Comparison of ENCODE assay signal across 9 cellular contexts in genomic region chr12:52005903-52006703, GRCh38. TPM values are rescaled to one million over a fixed set of nuclear protein-coding genes. Genes with fewer than 3 reads are reported as not detected.
A peak's percentile ranks its signal among the peaks of the same experiment; 100 is the strongest.
DNase-seq lines count a peak whose midpoint lies in the region; ATAC-seq and TF ChIP-seq lines count a peak whose summit lies in the region.
"Had no signal": no experiment of that assay in that cellular context is flagged by ENCODE, and none has a peak within 500 bp of the region (broad histone marks: within the 10 kb centered on the region; RNA-seq: fewer than 3 reads in every experiment).

No MANE protein-coding gene starts in this region.

- H2AFZ ChIP-seq in mammary epithelial cell (ENCODE audit: low read depth, low read length) = no peak overlapping the region

- H3K4me3 ChIP-seq in GM06990 (replicated peaks; ENCODE audit: low read depth, low read length) = no peak overlapping the region
- no peak overlapping the region for H3K4me3 ChIP-seq in mammary epithelial cell (replicated peaks in 1 of 3; ENCODE audit: insufficient read depth in 1 of 3, low read depth in 2 of 3, low read length in 3 of 3)
- peak overlapping the region; percentile 17 for H3K4me3 ChIP-seq in lung
- peak overlapping the region; percentile 14 to 82 (median 62) for H3K4me3 ChIP-seq in upper lobe of left lung

- peak overlapping the region; percentile 45 for H3K4me2 ChIP-seq in mammary epithelial cell (ENCODE audit: insufficient read depth, low read depth, low read length)

- H3K4me1 ChIP-seq in mammary epithelial cell (ENCODE audit: insufficient read depth, low read length) = peaks cover 6% of the 10 kb centered on the region
- H3K4me1 ChIP-seq in lung (ENCODE audit: control insufficient read depth in 2 of 2, insufficient read depth in 2 of 2, low read length in 2 of 2) = peaks cover 0 to 4% of the 10 kb centered on the region in 2 donors
- peaks cover 32 to 54% (median 48%) of the 10 kb centered on the region in 4 donors for H3K4me1 ChIP-seq in upper lobe of left lung

- CTCF ChIA-PET in mammary epithelial cell (lab: Charles Lee; ENCODE audit: low non-redundant PET) = no interaction called here

- TF ChIP-seq EP300 in upper lobe of left lung (IDR thresholded peaks at IDR 0.05) = peak in 2 of 4 donors; percentile 84 to 86

- dilution Hi-C loops in mammary epithelial cell (cut with HindIII; ENCODE audit: low sequenced_read_pairs) = no loop called here

- TF ChIP-seq CTCF in GM06990 (IDR thresholded peaks at IDR 0.05; ENCODE audit: insufficient read depth, low read length, poor library complexity, severe bottlenecking) (no peak), mammary epithelial cell (conservative IDR thresholded peaks at IDR 0.05 in 1 of 2, IDR thresholded peaks at IDR 0.05 in 1 of 2; ENCODE audit: extremely low read depth in 1 of 2, insufficient read depth in 1 of 2, low read depth in 1 of 2, low read length in 2 of 2) (no peak), lung (IDR thresholded peaks at IDR 0.05; ENCODE audit: control extremely low read depth, extremely low read depth) (no peak), upper lobe of left lung (IDR thresholded peaks at IDR 0.05) (no peak)

- no peaks in the 10 kb centered on the region for H4K20me1 ChIP-seq in mammary epithelial cell (ENCODE audit: insufficient read depth, low read length)

- peak in 1 of 4 donors; percentile 52 for TF ChIP-seq POLR2A in upper lobe of left lung (IDR thresholded peaks at IDR 0.05)

- in situ Hi-C loops in mammary epithelial cell (cut with MboI; ENCODE audit: low sequenced_read_pairs in 2 of 2) = no loop called here

- intact Hi-C loops in mammary epithelial cell (cut with micrococcal nuclease) = no loop called here

- H3K27me3 ChIP-seq in GM06990 (replicated peaks; ENCODE audit: control insufficient read depth, insufficient read depth, low read length) = peaks cover 8% of the 10 kb centered on the region
- H3K27me3 ChIP-seq in mammary epithelial cell (ENCODE audit: insufficient read depth, low read length) = peaks cover 19% of the 10 kb centered on the region
- no peaks in the 10 kb centered on the region for H3K27me3 ChIP-seq in lung (ENCODE audit: control insufficient read depth, insufficient read depth)
- peaks cover 0 to 17% (median 8%) of the 10 kb centered on the region in 4 donors for H3K27me3 ChIP-seq in upper lobe of left lung

- H3K9me3 ChIP-seq in mammary epithelial cell (replicated peaks; ENCODE audit: insufficient read depth, low read length) (no peaks in the 10 kb centered on the region), lung (ENCODE audit: control insufficient read depth in 2 of 2, insufficient read depth in 1 of 2, low read length in 1 of 2) (no peaks in the 10 kb centered on the region), upper lobe of left lung (no peaks in the 10 kb centered on the region)

- H3K36me3 ChIP-seq in GM06990 (ENCODE audit: control insufficient read depth, insufficient read depth, low read length) = no peaks in the 10 kb centered on the region
- no peaks in the 10 kb centered on the region for H3K36me3 ChIP-seq in mammary epithelial cell (ENCODE audit: insufficient read depth, low read length)
- peaks cover 0 to 4% of the 10 kb centered on the region in 2 donors for H3K36me3 ChIP-seq in lung (ENCODE audit: control insufficient read depth in 2 of 2, insufficient read depth in 2 of 2, low read length in 2 of 2)
- peaks cover 0 to 24% (median 6%) of the 10 kb centered on the region in 4 donors for H3K36me3 ChIP-seq in upper lobe of left lung

- BruUV-seq in mammary epithelial cell (replicated peaks; lab: Mats Ljungman, UMichigan) = no TSS peak

- DNase-seq in GM06990 (ENCODE audit: extremely low read depth, insufficient read length) (peak; percentile 59), NCI-H2227 (lab: John Stamatoyannopoulos, UW; ENCODE audit: unreplicated experiment) (peak; percentile 52), mammary epithelial cell (no peak), lung (ENCODE audit: low spot score) (peak; percentile 65), upper lobe of left lung (peak in 1 of 2 donors; percentile 87)
- DNase-seq in stimulated activated CD4-positive, alpha-beta T cell treated with anti-CD3 and anti-CD28 coated beads, Interleukin-4, amount 100 ng/mL, for 1 hour = no peak

- H3K9ac ChIP-seq in mammary epithelial cell (ENCODE audit: insufficient read depth, low read length) = no peak overlapping the region

- H3K27ac ChIP-seq in mammary epithelial cell (ENCODE audit: insufficient read depth, low read depth, low read length) (no peak overlapping the region), lung (ENCODE audit: low read depth in 1 of 2, low read length in 1 of 2) (peak overlapping the region in 1 of 2 donors; percentile 55), upper lobe of left lung (peak overlapping the region; percentile 41 to 96 (median 94))

- no peaks in the 10 kb centered on the region for H3K79me2 ChIP-seq in mammary epithelial cell (ENCODE audit: insufficient read depth, low read length)

- WGBS in mammary epithelial cell (ENCODE audit: low coverage, missing lambda C conversion rate) = 71% methylated on average over 21 of the region's 28 CpGs
- 18 to 20% methylated on average over 28 of the region's 28 CpGs for WGBS in lung, 2 donors
- WGBS in upper lobe of left lung, 2 donors = 13 to 19% methylated on average over 20 to 28 of the region's 28 CpGs

- ATAC-seq in GM21723 (IDR thresholded peaks at IDR 0.05; ENCODE audit: unreplicated experiment) (peak; percentile 81), lung (ENCODE audit: insufficient read depth, low FRiP score) (no peak), upper lobe of left lung (ENCODE audit: low FRiP score in 2 of 2) (peak; percentile 54 to 60), HG03457 (IDR thresholded peaks at IDR 0.05; ENCODE audit: unreplicated experiment) (no peak)

RNA-seq across cellular contexts. Expression of gene TAMALIN, which starts 0.6 kb away (rescaled TPM):
- under 1 TPM in 1 of 2 donors, not detected in 1; 0.50 TPM for total RNA-seq in mammary epithelial cell
- 0.10 TPM for polyA plus RNA-seq in mammary epithelial cell
- polyA minus RNA-seq in mammary epithelial cell = not detected
- total RNA-seq in lung = 10 to 100 TPM; 31.4 to 84.0 TPM
- 10 to 100 TPM; 52.9 to 68.0 TPM for polyA plus RNA-seq in lung
- 100 to 1,000 TPM in 2 of 6 donors, 10 to 100 TPM in 4; 52.3 to 170 (median 73.7) TPM for total RNA-seq in upper lobe of left lung
- total RNA-seq: NCI-H460 had no signal

RNA-seq across cellular contexts. Expression of gene NR4A1, which starts 45.1 kb away (rescaled TPM):
- 1 to 10 TPM in 1 of 2 donors, under 1 TPM in 1; 0.17 to 2.4 TPM for total RNA-seq in mammary epithelial cell
- polyA plus RNA-seq in mammary epithelial cell = 0.44 TPM
- 1.4 TPM for polyA minus RNA-seq in mammary epithelial cell
- total RNA-seq in lung = 10 to 100 TPM; 56.8 to 77.9 TPM
- polyA plus RNA-seq in lung = 10 to 100 TPM; 45.1 to 67.3 TPM
- total RNA-seq in upper lobe of left lung = 100 to 1,000 TPM in 5 of 6 donors, 10 to 100 TPM in 1; 88.3 to 202 (median 156) TPM

RNA-seq across cellular contexts. Expression of gene ACVR1B, which starts 54.6 kb away (rescaled TPM):
- total RNA-seq in mammary epithelial cell (10 to 100 TPM; 13.7 to 19.6 TPM), lung (10 to 100 TPM; 14.0 to 41.7 TPM), upper lobe of left lung (10 to 100 TPM; 13.0 to 44.9 (median 23.6) TPM)
- polyA plus RNA-seq in mammary epithelial cell (10.8 TPM), lung (10 to 100 TPM; 14.3 to 27.7 TPM)
- polyA minus RNA-seq in mammary epithelial cell = 13.8 TPM

Comparison
In these comparisons a context has a peak if more than half of its experiments do, and no peak if none do; other contexts are left out.
1. DNase-seq: peak in GM06990 (single experiment), NCI-H2227 (single experiment) and lung (single experiment); none in mammary epithelial cell (single experiment) and stimulated activated CD4-positive, alpha-beta T cell treated with anti-CD3 and anti-CD28 coated beads, Interleukin-4, amount 100 ng/mL, for 1 hour (single experiment).
2. H3K4me3 ChIP-seq: peak in lung (single experiment) and upper lobe of left lung (4 of 4); none in GM06990 (single experiment) and mammary epithelial cell (0 of 3).
3. ATAC-seq: peak in GM21723 (single experiment) and upper lobe of left lung (2 of 2); none in lung (single experiment) and HG03457 (single experiment).
4. RNA of gene TAMALIN, which starts 0.6 kb away (total RNA-seq): 52.3 to 170 TPM in upper lobe of left lung and 31.4 to 84.0 TPM in lung; 0.50 TPM in mammary epithelial cell; every median in the first group is over 10 times any median in the second.
5. RNA of gene NR4A1, which starts 45.1 kb away (total RNA-seq): 88.3 to 202 TPM in upper lobe of left lung and 56.8 to 77.9 TPM in lung; 0.17 to 2.4 TPM in mammary epithelial cell; every median in the first group is over 10 times any median in the second.